In genomic region chr2:172198361-172198760, GRCh38 we compare ENCODE assay signal across 18 cellular contexts.
DNase-seq lines count a peak whose midpoint lies in the region; ATAC-seq and TF ChIP-seq lines count a peak whose summit lies in the region.
"Had no signal": no experiment of that assay in that cellular context is flagged by ENCODE, and none has a peak within 500 bp of the region (broad histone marks: within the 10 kb centered on the region; RNA-seq: fewer than 3 reads in every experiment).

No MANE protein-coding gene starts in this region.

- ATAC-seq in foreskin keratinocyte: no peak
- no peak for ATAC-seq in HG03460 (IDR thresholded peaks at IDR 0.05; ENCODE audit: unreplicated experiment)
- ATAC-seq in T-cell (replicated peaks in 1 of 4): no peak
- ATAC-seq: HepG2 had no signal

- H3K36me3 Mint-ChIP-seq in CD14-positive monocyte: peaks cover 2 to 3% of the 10 kb centered on the region in 2 donors
- H3K36me3 Mint-ChIP-seq in T-cell: peaks cover 16% of the 10 kb centered on the region
- H3K36me3 Mint-ChIP-seq: IgD-negative memory B cell had no signal

- H3K27ac Mint-ChIP-seq in CD14-positive monocyte (peak overlapping the region in 6 of 7 donors; percentile 33 to 95 (median 79)), T-cell (peak overlapping the region in 1 of 2 donors; percentile 49)
- H3K27ac Mint-ChIP-seq: B cell; CD4-positive, alpha-beta memory T cell; IgD-negative memory B cell had no signal

- peaks cover 43% of the 10 kb centered on the region for H3K4me1 Mint-ChIP-seq in CD14-positive monocyte
- peaks cover 9 to 13% (median 12%) of the 10 kb centered on the region in 3 donors for H3K4me1 Mint-ChIP-seq in T-cell
- H3K4me1 Mint-ChIP-seq: B cell, IgD-negative memory B cell had no signal

- TF ChIP-seq EP300 in suprapubic skin (IDR thresholded peaks at IDR 0.05): no peak

- H3K4me3 ChIP-seq in breast epithelium (no peak overlapping the region), suprapubic skin (no peak overlapping the region)
- H3K4me3 ChIP-seq: GM23248, HAP-1 had no signal

- no peaks in the 10 kb centered on the region for H3K27me3 ChIP-seq in breast epithelium
- no peaks in the 10 kb centered on the region for H3K27me3 ChIP-seq in foreskin keratinocyte
- no peaks in the 10 kb centered on the region for H3K27me3 ChIP-seq in suprapubic skin

- TF ChIP-seq CTCF in CD14-positive monocyte (IDR thresholded peaks at IDR 0.05) (no peak), breast epithelium (IDR thresholded peaks at IDR 0.05) (no peak), foreskin keratinocyte (conservative IDR thresholded peaks at IDR 0.05) (no peak), suprapubic skin (IDR thresholded peaks at IDR 0.05) (no peak)

- no peaks in the 10 kb centered on the region for H3K36me3 ChIP-seq in breast epithelium
- no peaks in the 10 kb centered on the region for H3K36me3 ChIP-seq in suprapubic skin
- H3K36me3 ChIP-seq: HAP-1 had no signal

- DNase-seq in CD14-positive monocyte (ENCODE audit: low spot score) (no peak), breast epithelium (ENCODE audit: low spot score in 2 of 2) (no peak), foreskin keratinocyte (peak in 1 of 2 donors; percentile 53), suprapubic skin (ENCODE audit: low spot score in 2 of 2) (no peak), T-cell (no peak), medulla oblongata (ENCODE audit: extremely low spot score) (no peak)
- DNase-seq: CD4-positive, alpha-beta memory T cell; DMS153; DMS79; GDM1; GM23248; KBM-7 had no signal

- H3K27ac ChIP-seq in breast epithelium: peak overlapping the region; percentile 45 to 62
- H3K27ac ChIP-seq in foreskin keratinocyte: peak overlapping the region; percentile 94
- peak overlapping the region; percentile 48 for H3K27ac ChIP-seq in suprapubic skin
- H3K27ac ChIP-seq: C4-2B, GM23248 had no signal

- intact Hi-C loops in CD14-positive monocyte (cut with micrococcal nuclease): no loop called here
- intact Hi-C loops in breast epithelium (cut with DNase I; ENCODE audit: low total_unique reads): no loop called here

- POLR2A ChIA-PET in T-cell (lab: Charles Lee): interaction anchor here in 1 of 2 donors (0.6 kb wide), 1 partner anchor 322 kb away, joined by 3 read pairs; no protein-coding TSS in a partner anchor

- H3K4me1 ChIP-seq in breast epithelium (no peaks in the 10 kb centered on the region), foreskin keratinocyte (peaks cover 32% of the 10 kb centered on the region), suprapubic skin (peaks cover 31% of the 10 kb centered on the region)
- H3K4me1 ChIP-seq: HAP-1 had no signal

- H3K9me3 ChIP-seq in breast epithelium (peaks cover 11 to 21% of the 10 kb centered on the region in 2 donors), suprapubic skin (peaks cover 16% of the 10 kb centered on the region)

- 74% methylated on average over 4 of the region's 4 CpGs for WGBS in suprapubic skin

- H3K4me3 Mint-ChIP-seq in CD14-positive monocyte (no peak overlapping the region), T-cell (no peak overlapping the region)
- H3K4me3 Mint-ChIP-seq: B cell; CD4-positive, alpha-beta memory T cell; IgD-negative memory B cell had no signal

- peaks cover 7 to 25% (median 15%) of the 10 kb centered on the region in 7 donors for H3K9me3 Mint-ChIP-seq in CD14-positive monocyte
- H3K9me3 Mint-ChIP-seq in T-cell: peaks cover 14 to 27% (median 15%) of the 10 kb centered on the region in 3 donors

- H3K27me3 Mint-ChIP-seq in CD14-positive monocyte (ENCODE audit: low read depth in 3 of 3) (no peaks in the 10 kb centered on the region), T-cell (peaks cover 0 to 5% of the 10 kb centered on the region in 2 donors)

- CTCF ChIA-PET in T-cell (lab: Charles Lee): no interaction called here

- TF ChIP-seq POLR2A in breast epithelium (IDR thresholded peaks at IDR 0.05) (no peak), suprapubic skin (IDR thresholded peaks at IDR 0.05) (no peak)
